10 cellular contexts compared by ENCODE assay signal in the genomic region with DNA sequence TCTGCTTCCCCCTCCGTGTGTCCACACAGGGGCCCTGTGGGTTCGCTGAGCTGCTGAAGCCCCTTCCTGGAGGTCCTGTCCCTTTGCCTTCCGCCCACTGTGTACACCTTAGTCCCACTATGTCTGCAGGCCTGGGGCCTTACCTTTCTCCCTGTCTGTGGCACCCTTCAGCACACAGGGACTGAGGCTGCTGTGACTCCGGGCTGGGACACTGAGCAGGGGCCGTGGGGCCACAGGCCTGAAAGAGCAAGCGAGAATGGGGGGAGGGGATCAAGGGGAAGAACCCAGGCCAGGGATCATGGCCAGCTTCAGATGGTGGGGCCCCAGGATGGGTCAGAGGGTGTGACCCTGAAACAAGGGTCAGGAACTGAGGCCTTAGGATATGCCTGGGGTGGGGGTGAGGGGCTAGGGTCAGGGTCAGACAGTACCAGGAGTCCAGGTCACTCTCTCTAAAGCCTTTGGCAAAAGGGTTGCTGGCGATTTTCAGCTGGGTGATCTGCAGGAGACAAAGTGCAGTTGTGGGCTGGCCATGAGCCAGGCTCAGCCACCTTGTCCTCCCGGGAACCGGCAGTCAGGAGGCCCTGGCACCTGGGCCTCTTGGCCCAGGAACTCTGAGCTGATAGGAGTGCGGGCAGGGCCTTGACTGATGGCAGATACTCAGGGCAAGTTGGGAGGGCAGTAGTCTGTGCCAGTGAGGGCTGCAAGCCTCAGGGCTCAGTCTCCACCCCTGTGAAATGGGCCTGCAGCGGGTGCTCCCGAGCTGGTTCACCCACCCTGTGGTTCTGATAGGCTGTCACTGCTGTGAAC. TPM values are rescaled to one million over a fixed set of nuclear protein-coding genes. Genes with fewer than 3 reads are reported as not detected.
DNase-seq lines count a peak whose midpoint lies in the region; ATAC-seq lines count a peak whose summit lies in the region.
"Had no signal": no experiment of that assay in that cellular context is flagged by ENCODE, and none has a peak within 500 bp of the region (broad histone marks: within the 10 kb centered on the region; RNA-seq: fewer than 3 reads in every experiment).

No MANE protein-coding gene starts in this region.

- no peaks in the 10 kb centered on the region for H3K9me3 Mint-ChIP-seq in activated naive CD8-positive, alpha-beta T cell treated with anti-CD3 and anti-CD28 coated beads, Interleukin-2, amount 10 ng/mL, durations not matched to agents 7 days and 5 days
- no peaks in the 10 kb centered on the region for H3K9me3 Mint-ChIP-seq in natural killer cell treated with Interleukin-12 subunit alpha and Interleukin-12 subunit beta and Interleukin-15 and Interleukin-18, amount 100 ng/mL, for 72 hours

- POLR2A ChIA-PET in activated naive CD8-positive, alpha-beta T cell treated with anti-CD3 and anti-CD28 coated beads, Interleukin-2, amount 10 ng/mL, durations not matched to agents 7 days and 5 days (lab: Charles Lee) = interaction anchor here (1.1 to 4.3 kb wide), 2 partner anchors 13 to 16 kb away, joined by 3 to 28 read pairs; no protein-coding TSS in a partner anchor

- ATAC-seq in activated naive CD8-positive, alpha-beta T cell treated with anti-CD3 and anti-CD28 coated beads, Interleukin-2, amount 10 ng/mL, durations not matched to agents 7 days and 5 days (ENCODE audit: low read depth) = no peak
- no peak for ATAC-seq in natural killer cell treated with Interleukin-12 subunit alpha and Interleukin-12 subunit beta and Interleukin-15 and Interleukin-18, amount 100 ng/mL, for 72 hours
- no peak for ATAC-seq in GM19324 (IDR thresholded peaks at IDR 0.05; ENCODE audit: low FRiP score, unreplicated experiment)

- H3K4me3 ChIP-seq in H7 (ENCODE audit: insufficient read depth, low read depth, low read length) = no peak overlapping the region
- H3K4me3 ChIP-seq: prostate gland had no signal

- H3K36me3 Mint-ChIP-seq in activated naive CD8-positive, alpha-beta T cell treated with anti-CD3 and anti-CD28 coated beads, Interleukin-2, amount 10 ng/mL, durations not matched to agents 7 days and 5 days = no peaks in the 10 kb centered on the region
- H3K36me3 Mint-ChIP-seq in natural killer cell treated with Interleukin-12 subunit alpha and Interleukin-12 subunit beta and Interleukin-15 and Interleukin-18, amount 100 ng/mL, for 72 hours = no peaks in the 10 kb centered on the region

- H3K27me3 ChIP-seq in H7 (ENCODE audit: control insufficient read depth, insufficient read depth, low read length) = no peaks in the 10 kb centered on the region

- DNase-seq in H7 (peak; percentile 45), RKO (ENCODE audit: low spot score) (no peak), cerebellar cortex (ENCODE audit: low spot score) (no peak)
- no peak for DNase-seq in activated naive CD8-positive, alpha-beta T cell treated with anti-CD3 and anti-CD28 coated beads, Interleukin-2, amount 10 ng/mL, durations not matched to agents 7 days and 5 days
- DNase-seq in natural killer cell treated with Interleukin-12 subunit alpha and Interleukin-12 subunit beta and Interleukin-15 and Interleukin-18, amount 100 ng/mL, for 72 hours (ENCODE audit: low spot score) = no peak
- DNase-seq: NCI-H1930; stimulated activated naive CD4-positive, alpha-beta T cell treated with Interleukin-2 at 50 U/mL for 16 hours had no signal

- peak overlapping the region; percentile 47 for H3K27ac Mint-ChIP-seq in activated naive CD8-positive, alpha-beta T cell treated with anti-CD3 and anti-CD28 coated beads, Interleukin-2, amount 10 ng/mL, durations not matched to agents 7 days and 5 days
- no peak overlapping the region for H3K27ac Mint-ChIP-seq in natural killer cell treated with Interleukin-12 subunit alpha and Interleukin-12 subunit beta and Interleukin-15 and Interleukin-18, amount 100 ng/mL, for 72 hours

- peaks cover 16% of the 10 kb centered on the region for H3K4me1 Mint-ChIP-seq in activated naive CD8-positive, alpha-beta T cell treated with anti-CD3 and anti-CD28 coated beads, Interleukin-2, amount 10 ng/mL, durations not matched to agents 7 days and 5 days
- peaks cover 11 to 13% of the 10 kb centered on the region in 2 donors for H3K4me1 Mint-ChIP-seq in natural killer cell treated with Interleukin-12 subunit alpha and Interleukin-12 subunit beta and Interleukin-15 and Interleukin-18, amount 100 ng/mL, for 72 hours (ENCODE audit: low read depth in 2 of 2)

- no peaks in the 10 kb centered on the region for H3K36me3 ChIP-seq in H7 (replicated peaks; ENCODE audit: control insufficient read depth, insufficient read depth, low read length)
- H3K36me3 ChIP-seq: prostate gland had no signal

- H3K4me3 Mint-ChIP-seq in activated naive CD8-positive, alpha-beta T cell treated with anti-CD3 and anti-CD28 coated beads, Interleukin-2, amount 10 ng/mL, durations not matched to agents 7 days and 5 days = no peak overlapping the region
- H3K4me3 Mint-ChIP-seq in natural killer cell treated with Interleukin-12 subunit alpha and Interleukin-12 subunit beta and Interleukin-15 and Interleukin-18, amount 100 ng/mL, for 72 hours = peak overlapping the region; percentile 73

- H3K27me3 Mint-ChIP-seq in activated naive CD8-positive, alpha-beta T cell treated with anti-CD3 and anti-CD28 coated beads, Interleukin-2, amount 10 ng/mL, durations not matched to agents 7 days and 5 days = peaks cover 2% of the 10 kb centered on the region
- no peaks in the 10 kb centered on the region for H3K27me3 Mint-ChIP-seq in natural killer cell treated with Interleukin-12 subunit alpha and Interleukin-12 subunit beta and Interleukin-15 and Interleukin-18, amount 100 ng/mL, for 72 hours

RNA-seq across cellular contexts. Expression of gene NUDT8, which starts 2.6 kb away (rescaled TPM):
- total RNA-seq in H7 (2014; rRNA removed; shearing (Covaris generic)) = 8.1 and 8.7 TPM in 2 replicates
- total RNA-seq in activated naive CD8-positive, alpha-beta T cell treated with anti-CD3 and anti-CD28 coated beads, Interleukin-2, amount 10 ng/mL, durations not matched to agents 7 days and 5 days = 10 to 100 TPM; 10.9 to 12.4 TPM
- 10 to 100 TPM in 1 of 2 donors, 1 to 10 TPM in 1; 9.9 to 11.5 TPM for total RNA-seq in natural killer cell treated with Interleukin-12 subunit alpha and Interleukin-12 subunit beta and Interleukin-15 and Interleukin-18, amount 100 ng/mL, for 72 hours

RNA-seq across cellular contexts. Expression of gene TBX10, which starts 7.2 kb away (rescaled TPM):
- total RNA-seq in H7 (2014; rRNA removed; shearing (Covaris generic)) = 0.07 TPM in 1 of 2 replicates, not detected in the other
- not detected for total RNA-seq in activated naive CD8-positive, alpha-beta T cell treated with anti-CD3 and anti-CD28 coated beads, Interleukin-2, amount 10 ng/mL, durations not matched to agents 7 days and 5 days
- total RNA-seq in natural killer cell treated with Interleukin-12 subunit alpha and Interleukin-12 subunit beta and Interleukin-15 and Interleukin-18, amount 100 ng/mL, for 72 hours = not detected
- total RNA-seq: frontal cortex, prostate gland had no signal

RNA-seq across cellular contexts. Expression of gene ACY3, which starts 18.2 kb away (rescaled TPM):
- not detected in 2 replicates for total RNA-seq in H7 (2014; rRNA removed; shearing (Covaris generic))
- under 1 TPM; 0.33 to 0.57 TPM for total RNA-seq in activated naive CD8-positive, alpha-beta T cell treated with anti-CD3 and anti-CD28 coated beads, Interleukin-2, amount 10 ng/mL, durations not matched to agents 7 days and 5 days
- not detected for total RNA-seq in natural killer cell treated with Interleukin-12 subunit alpha and Interleukin-12 subunit beta and Interleukin-15 and Interleukin-18, amount 100 ng/mL, for 72 hours
- total RNA-seq: frontal cortex had no signal

RNA-seq across cellular contexts. Expression of gene NDUFV1, which starts 25.6 kb away (rescaled TPM):
- 302 and 350 TPM in 2 replicates for total RNA-seq in H7 (2014; rRNA removed; shearing (Covaris generic))
- 100 to 1,000 TPM; 211 to 219 TPM for total RNA-seq in activated naive CD8-positive, alpha-beta T cell treated with anti-CD3 and anti-CD28 coated beads, Interleukin-2, amount 10 ng/mL, durations not matched to agents 7 days and 5 days
- 100 to 1,000 TPM; 246 to 381 TPM for total RNA-seq in natural killer cell treated with Interleukin-12 subunit alpha and Interleukin-12 subunit beta and Interleukin-15 and Interleukin-18, amount 100 ng/mL, for 72 hours

RNA-seq across cellular contexts. Expression of gene ALDH3B2, which starts 42.0 kb away (rescaled TPM):
- total RNA-seq in H7 (2014; rRNA removed; shearing (Covaris generic)) = not detected in 2 replicates
- not detected for total RNA-seq in activated naive CD8-positive, alpha-beta T cell treated with anti-CD3 and anti-CD28 coated beads, Interleukin-2, amount 10 ng/mL, durations not matched to agents 7 days and 5 days
- total RNA-seq in natural killer cell treated with Interleukin-12 subunit alpha and Interleukin-12 subunit beta and Interleukin-15 and Interleukin-18, amount 100 ng/mL, for 72 hours = not detected
- total RNA-seq: frontal cortex had no signal
